13 cellular contexts compared by ENCODE assay signal in the genomic region with DNA sequence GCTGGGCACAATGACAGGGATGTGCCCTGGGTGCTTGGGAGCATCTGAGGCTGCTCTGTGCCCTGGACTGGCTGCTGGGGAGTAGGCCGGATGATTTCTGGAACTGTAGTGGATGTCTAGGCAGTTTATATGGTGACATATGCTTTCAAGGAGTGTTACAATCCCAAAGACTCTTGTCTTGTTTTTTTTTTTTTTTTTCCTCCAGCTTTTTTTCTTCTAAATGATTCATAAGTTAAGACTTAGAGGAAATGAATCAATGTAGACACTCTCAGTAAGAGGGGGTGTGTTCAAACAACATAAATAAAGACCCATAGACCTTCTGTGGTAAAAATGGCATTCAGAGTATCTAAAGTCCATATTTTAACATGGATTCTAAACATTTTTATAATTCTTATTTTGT.
DNase-seq lines count a peak whose midpoint lies in the region; ATAC-seq and TF ChIP-seq lines count a peak whose summit lies in the region.
"Had no signal": no experiment of that assay in that cellular context is flagged by ENCODE, and none has a peak within 500 bp of the region (broad histone marks: within the 10 kb centered on the region; RNA-seq: fewer than 3 reads in every experiment).

No MANE protein-coding gene starts in this region.

- no peak overlapping the region for H3K27ac Mint-ChIP-seq in activated T-cell treated with anti-CD3 and anti-CD28 coated beads, Interleukin-2, amount 50 U/mL, for 72 hours
- H3K27ac Mint-ChIP-seq: immature natural killer cell, T-cell had no signal

- H3K79me2 ChIP-seq in fibroblast of lung (ENCODE audit: control insufficient read depth, insufficient read depth, low read length): no peaks in the 10 kb centered on the region

- peaks cover 6% of the 10 kb centered on the region for H3K4me1 ChIP-seq in fibroblast of lung (ENCODE audit: control insufficient read depth, extremely low read depth, insufficient read depth, low read length)
- H3K4me1 ChIP-seq: right atrium auricular region had no signal

- no peaks in the 10 kb centered on the region for H3K9me3 ChIP-seq in fibroblast of lung (ENCODE audit: control insufficient read depth, insufficient read depth, low read depth, low read length)
- H3K9me3 ChIP-seq: right atrium auricular region had no signal

- H3K4me1 Mint-ChIP-seq in activated T-cell treated with anti-CD3 and anti-CD28 coated beads, Interleukin-2, amount 50 U/mL, for 72 hours (ENCODE audit: low read depth): no peaks in the 10 kb centered on the region
- H3K4me1 Mint-ChIP-seq: immature natural killer cell, T-cell had no signal

- no peaks in the 10 kb centered on the region for H3K36me3 ChIP-seq in fibroblast of lung (ENCODE audit: control insufficient read depth, insufficient read depth, low read length)
- H3K36me3 ChIP-seq: right atrium auricular region had no signal

- H3K9ac ChIP-seq in fibroblast of lung (ENCODE audit: insufficient read depth, low read length): no peak overlapping the region

- DNase-seq in EH (ENCODE audit: low read depth) (peak; percentile 93), RWPE1 (ENCODE audit: low spot score) (peak; percentile 47), fibroblast of lung (ENCODE audit: low read depth in 2 of 2) (peak; percentile 56 to 92), renal cortical epithelial cell (ENCODE audit: low read depth) (peak; percentile 68), GM13977 (ENCODE audit: low spot score) (no peak), SKM-1 treated with dmso at 0.1 percent for 144 hours (lab: John Stamatoyannopoulos, UW; ENCODE audit: unreplicated experiment) (no peak)
- no peak for DNase-seq in activated T-cell treated with anti-CD3 and anti-CD28 coated beads, Interleukin-2, amount 50 U/mL, for 72 hours
- DNase-seq: activated CD4-positive, alpha-beta T cell treated with anti-CD3 and anti-CD28 coated beads for 48 hours; immature natural killer cell; NCI-H2227 treated with DMSO at 0.1 percent for 48 hours; T-cell had no signal

- ATAC-seq in activated T-cell treated with anti-CD3 and anti-CD28 coated beads, Interleukin-2, amount 50 U/mL, for 72 hours (replicated peaks in 1 of 2): no peak
- no peak for ATAC-seq in HG02973 (IDR thresholded peaks at IDR 0.05; ENCODE audit: unreplicated experiment)
- ATAC-seq: T-cell had no signal

- H2AFZ ChIP-seq in fibroblast of lung (ENCODE audit: low read length): peak overlapping the region; percentile 60

- H3K27me3 ChIP-seq in fibroblast of lung (ENCODE audit: control insufficient read depth, insufficient read depth, low read length): no peaks in the 10 kb centered on the region
- H3K27me3 ChIP-seq: right atrium auricular region had no signal

- H3K4me3 Mint-ChIP-seq in activated T-cell treated with anti-CD3 and anti-CD28 coated beads, Interleukin-2, amount 50 U/mL, for 72 hours: no peak overlapping the region
- H3K4me3 Mint-ChIP-seq: immature natural killer cell, T-cell had no signal

- no peaks in the 10 kb centered on the region for H3K36me3 Mint-ChIP-seq in activated T-cell treated with anti-CD3 and anti-CD28 coated beads, Interleukin-2, amount 50 U/mL, for 72 hours (ENCODE audit: insufficient read depth in 2 of 2)
- H3K36me3 Mint-ChIP-seq: immature natural killer cell, T-cell had no signal

- in situ Hi-C loops in GM13977 (cut with MboI; ENCODE audit: low pct_unique_long_range_greater_than_20kb, low sequenced_read_pairs, unreplicated experiment): no loop called here

- no peak overlapping the region for H3K27ac ChIP-seq in RWPE1
- H3K27ac ChIP-seq in fibroblast of lung (ENCODE audit: insufficient read depth, low read length): no peak overlapping the region
- H3K27ac ChIP-seq: right atrium auricular region had no signal

- peaks cover 0 to 2% of the 10 kb centered on the region in 2 donors for H3K9me3 Mint-ChIP-seq in activated T-cell treated with anti-CD3 and anti-CD28 coated beads, Interleukin-2, amount 50 U/mL, for 72 hours

- no peak overlapping the region for H3K4me3 ChIP-seq in fibroblast of lung (replicated peaks in 1 of 4; ENCODE audit: control extremely low read depth in 1 of 4, insufficient read depth in 1 of 4, low read depth in 3 of 4, low read length in 4 of 4)
- H3K4me3 ChIP-seq: right atrium auricular region had no signal

- no peaks in the 10 kb centered on the region for H4K20me1 ChIP-seq in fibroblast of lung (ENCODE audit: control insufficient read depth, extremely low read depth, insufficient read depth, low read length)

- CTCF ChIA-PET in RWPE1 (lab: Yijun Ruan, JAX): interaction anchor here (0.6 to 0.7 kb wide), 2 partner anchors 154 to 1699 kb away, joined by 3 read pairs; no protein-coding TSS in a partner anchor

- POLR2A ChIA-PET in RWPE1 (lab: Yijun Ruan, JAX; ENCODE audit: low non-redundant PET): no interaction called here

- TF ChIP-seq CTCF in RWPE1 (conservative IDR thresholded peaks at IDR 0.05; ENCODE audit: low read depth) (no peak), fibroblast of lung (conservative IDR thresholded peaks at IDR 0.05 in 1 of 2, IDR thresholded peaks at IDR 0.05 in 1 of 2; ENCODE audit: low read depth in 1 of 2, low read length in 2 of 2) (no peak), GM13977 (IDR thresholded peaks at IDR 0.05; ENCODE audit: extremely low read depth, insufficient read depth, missing control alignments) (no peak)

- H3K4me2 ChIP-seq in fibroblast of lung (ENCODE audit: extremely low read depth, insufficient read depth, low read length): no peak overlapping the region

- no peaks in the 10 kb centered on the region for H3K27me3 Mint-ChIP-seq in activated T-cell treated with anti-CD3 and anti-CD28 coated beads, Interleukin-2, amount 50 U/mL, for 72 hours (ENCODE audit: low read depth)
- H3K27me3 Mint-ChIP-seq: T-cell had no signal

Comparison
In these comparisons a context has a peak if more than half of its experiments do, and no peak if none do; other contexts are left out.
1. DNase-seq: peak in EH (single experiment), RWPE1 (single experiment), fibroblast of lung (2 of 2) and renal cortical epithelial cell (single experiment); none in activated T-cell treated with anti-CD3 and anti-CD28 coated beads, Interleukin-2, amount 50 U/mL, for 72 hours (0 of 2), GM13977 (single experiment) and SKM-1 treated with dmso at 0.1 percent for 144 hours (single experiment).